Comparison of ENCODE assay signal across 20 cellular contexts in the genomic region with DNA sequence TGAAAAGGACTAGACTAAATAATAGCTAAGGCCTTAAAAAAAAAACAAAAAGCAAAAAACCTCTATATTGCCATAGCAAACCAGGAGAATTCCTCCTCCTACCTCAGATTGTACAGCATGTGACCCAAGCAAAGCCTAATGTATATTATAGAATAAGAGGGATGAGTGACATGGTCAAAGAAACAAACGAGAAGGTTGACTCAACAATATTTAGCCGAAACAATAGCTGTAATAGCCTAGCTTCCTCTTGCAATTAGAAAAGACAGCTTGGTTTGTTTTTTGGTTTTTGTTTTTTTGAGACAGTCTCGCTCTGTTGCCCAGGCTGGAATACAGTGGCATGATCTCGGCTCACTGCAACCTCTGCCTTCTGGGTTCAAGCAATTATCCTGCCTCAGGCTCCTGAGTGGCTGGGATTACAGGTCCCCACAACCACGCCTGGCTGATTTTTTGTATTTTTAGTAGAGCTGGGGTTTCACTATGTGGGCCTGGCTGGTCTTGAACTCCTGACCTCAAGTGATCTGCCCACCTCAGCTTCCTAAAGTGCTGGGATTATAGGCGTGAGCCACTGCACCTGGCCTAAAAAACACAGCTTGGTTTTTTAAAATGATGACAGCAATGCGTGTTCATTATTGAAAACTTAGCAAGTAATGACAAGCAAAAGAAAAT. TPM values are rescaled to one million over a fixed set of nuclear protein-coding genes. Genes with fewer than 3 reads are reported as not detected.
DNase-seq lines count a peak whose midpoint lies in the region; ATAC-seq and TF ChIP-seq lines count a peak whose summit lies in the region.
"Had no signal": no experiment of that assay in that cellular context is flagged by ENCODE, and none has a peak within 500 bp of the region (broad histone marks: within the 10 kb centered on the region; RNA-seq: fewer than 3 reads in every experiment).

No MANE protein-coding gene starts in this region.

- intact Hi-C loops in psoas muscle (cut with DNase I) (no loop called here), ascending aorta (cut with DNase I) (loop anchor here (10.0 kb wide), 2 partner anchors 197 to 1563 kb away; a partner anchor contains a TSS)

- POLR2A ChIA-PET in HEK293T (lab: Yijun Ruan, JAX): no interaction called here

- H3K9me3 ChIP-seq in RWPE2 (ENCODE audit: severe bottlenecking) (no peaks in the 10 kb centered on the region), psoas muscle (no peaks in the 10 kb centered on the region), ascending aorta (no peaks in the 10 kb centered on the region)
- H3K9me3 ChIP-seq: Peyer's patch, SK-N-SH had no signal

- 86 to 87% (median 86%) methylated on average over 7 of the region's 7 CpGs for WGBS in psoas muscle, 3 donors

- DNase-seq in GM12865 (ENCODE audit: low read depth): peak; percentile 20
- DNase-seq in RWPE2 (ENCODE audit: low spot score): no peak
- DNase-seq in epithelial cell of prostate (ENCODE audit: low read depth, low spot score): no peak
- DNase-seq in psoas muscle: no peak
- DNase-seq in activated CD4-positive, CD25-positive, alpha-beta regulatory T cell (lab: John Stamatoyannopoulos, UW): no peak
- DNase-seq in ascending aorta (ENCODE audit: low spot score in 2 of 2): no peak
- no peak for DNase-seq in stimulated activated naive CD4-positive, alpha-beta T cell (lab: John Stamatoyannopoulos, UW)
- DNase-seq in HEK293T (ENCODE audit: extremely low spot score): no peak
- DNase-seq: ACHN, DMS 273 treated with DMSO at 0.1 percent for 48 hours, DND-41, GOT3, Karpas-422, NCI-H1417 treated with DMSO at 0.1 percent for 48 hours, NCI-H1930, NCI-H69, Peyer's patch, SHP77, SK-N-SH had no signal

- ATAC-seq in RWPE2 (ENCODE audit: low read depth) (peak; percentile 15; the same call in 2 of the 3 replicates), psoas muscle (no peak)

- peaks cover 23% of the 10 kb centered on the region for H3K4me1 ChIP-seq in RWPE2 (ENCODE audit: insufficient read depth, poor library complexity, severe bottlenecking)
- peaks cover 17% of the 10 kb centered on the region for H3K4me1 ChIP-seq in psoas muscle
- H3K4me1 ChIP-seq in ascending aorta: no peaks in the 10 kb centered on the region
- H3K4me1 ChIP-seq: Peyer's patch had no signal

- peak overlapping the region; percentile 63 for H3K27ac ChIP-seq in RWPE2 (ENCODE audit: poor library complexity, severe bottlenecking)
- H3K27ac ChIP-seq in epithelial cell of prostate: peak overlapping the region; percentile 26
- H3K27ac ChIP-seq in psoas muscle: peak overlapping the region; percentile 4
- no peak overlapping the region for H3K27ac ChIP-seq in ascending aorta
- H3K27ac ChIP-seq: HL-60, Peyer's patch had no signal

- CTCF ChIA-PET in HEK293T (lab: Yijun Ruan, JAX): no interaction called here

- H3K4me3 ChIP-seq in GM12865 (ENCODE audit: low read depth, low read length) (no peak overlapping the region), RWPE2 (ENCODE audit: severe bottlenecking) (no peak overlapping the region), psoas muscle (no peak overlapping the region), ascending aorta (no peak overlapping the region)
- H3K4me3 ChIP-seq: Peyer's patch had no signal

- TF ChIP-seq CTCF in GM12865 (IDR thresholded peaks at IDR 0.05; ENCODE audit: insufficient read depth, low read depth, low read length, missing control alignments): no peak
- TF ChIP-seq CTCF in RWPE2 (IDR thresholded peaks at IDR 0.05; ENCODE audit: poor library complexity, severe bottlenecking): no peak
- no peak for TF ChIP-seq CTCF in psoas muscle (IDR thresholded peaks at IDR 0.05)
- no peak for TF ChIP-seq CTCF in ascending aorta (IDR thresholded peaks at IDR 0.05)

- H3K27me3 ChIP-seq in RWPE2 (ENCODE audit: insufficient read depth, poor library complexity, severe bottlenecking): no peaks in the 10 kb centered on the region
- H3K27me3 ChIP-seq in psoas muscle (ENCODE audit: insufficient read depth in 3 of 3, low read length in 2 of 3): no peaks in the 10 kb centered on the region
- no peaks in the 10 kb centered on the region for H3K27me3 ChIP-seq in ascending aorta
- H3K27me3 ChIP-seq: Peyer's patch had no signal

- H3K36me3 ChIP-seq in RWPE2 (ENCODE audit: low read depth) (peaks cover 6% of the 10 kb centered on the region; the same call in 1 of the 2 replicates), psoas muscle (ENCODE audit: insufficient read depth in 1 of 2, low read depth in 1 of 2) (no peaks in the 10 kb centered on the region), ascending aorta (no peaks in the 10 kb centered on the region)
- H3K36me3 ChIP-seq: Peyer's patch had no signal

TF ChIP-seq in HEK293T, 16 proteins besides CTCF, POLR2A, EP300 and RAD21:
- TF ChIP-seq SP1 (IDR thresholded peaks at IDR 0.05): no peak
- no peak for TF ChIP-seq L3MBTL2 (conservative IDR thresholded peaks at IDR 0.05)
- no peak for TF ChIP-seq LEF1 (IDR thresholded peaks at IDR 0.05; ENCODE audit: borderline replicate concordance)
- TF ChIP-seq, protein P1, sequence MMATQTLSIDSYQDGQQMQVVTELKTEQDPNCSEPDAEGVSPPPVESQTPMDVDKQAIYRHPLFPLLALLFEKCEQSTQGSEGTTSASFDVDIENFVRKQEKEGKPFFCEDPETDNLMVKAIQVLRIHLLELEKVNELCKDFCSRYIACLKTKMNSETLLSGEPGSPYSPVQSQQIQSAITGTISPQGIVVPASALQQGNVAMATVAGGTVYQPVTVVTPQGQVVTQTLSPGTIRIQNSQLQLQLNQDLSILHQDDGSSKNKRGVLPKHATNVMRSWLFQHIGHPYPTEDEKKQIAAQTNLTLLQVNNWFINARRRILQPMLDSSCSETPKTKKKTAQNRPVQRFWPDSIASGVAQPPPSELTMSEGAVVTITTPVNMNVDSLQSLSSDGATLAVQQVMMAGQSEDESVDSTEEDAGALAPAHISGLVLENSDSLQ (IDR thresholded peaks at IDR 0.05): no peak
- TF ChIP-seq ELF4 (IDR thresholded peaks at IDR 0.05): no peak
- TF ChIP-seq FOXM1 (IDR thresholded peaks at IDR 0.05; ENCODE audit: borderline replicate concordance): no peak
- TF ChIP-seq ARNT (IDR thresholded peaks at IDR 0.05): no peak
- no peak for TF ChIP-seq FOXA1 (IDR thresholded peaks at IDR 0.05)
- no peak for TF ChIP-seq SUZ12 (IDR thresholded peaks at IDR 0.05)
- no peak for TF ChIP-seq BHLHE40 (IDR thresholded peaks at IDR 0.05; ENCODE audit: borderline replicate concordance)
- no peak for TF ChIP-seq NFRKB (IDR thresholded peaks at IDR 0.05)
- no peak for TF ChIP-seq TARDBP (IDR thresholded peaks at IDR 0.05)

RNA-seq across cellular contexts. Expression of a gene that starts 5.6 kb away (rescaled TPM):
- 10 to 100 TPM; 31.4 to 69.9 (median 45.1) TPM for total RNA-seq in psoas muscle
- 10 to 100 TPM in 2 of 3 donors, 1 to 10 TPM in 1; 9.8 to 22.9 (median 11.4) TPM for polyA plus RNA-seq in psoas muscle
- total RNA-seq in ascending aorta: 4.7 TPM

RNA-seq across cellular contexts. Expression of a gene that starts 5.7 kb away (rescaled TPM):
- total RNA-seq in psoas muscle (1 to 10 TPM; 3.6 to 7.6 (median 4.1) TPM), ascending aorta (6.9 TPM)
- polyA plus RNA-seq in psoas muscle: 1 to 10 TPM in 2 of 3 donors, under 1 TPM in 1; 0.91 to 4.0 (median 1.9) TPM

Comparison
In these comparisons a context has a peak if more than half of its experiments do, and no peak if none do; other contexts are left out.
1. H3K27ac ChIP-seq: peak in RWPE2 (single experiment), epithelial cell of prostate (single experiment) and psoas muscle (single experiment); none in ascending aorta (0 of 2).